8 cellular contexts compared by ENCODE assay signal in the genomic region with DNA sequence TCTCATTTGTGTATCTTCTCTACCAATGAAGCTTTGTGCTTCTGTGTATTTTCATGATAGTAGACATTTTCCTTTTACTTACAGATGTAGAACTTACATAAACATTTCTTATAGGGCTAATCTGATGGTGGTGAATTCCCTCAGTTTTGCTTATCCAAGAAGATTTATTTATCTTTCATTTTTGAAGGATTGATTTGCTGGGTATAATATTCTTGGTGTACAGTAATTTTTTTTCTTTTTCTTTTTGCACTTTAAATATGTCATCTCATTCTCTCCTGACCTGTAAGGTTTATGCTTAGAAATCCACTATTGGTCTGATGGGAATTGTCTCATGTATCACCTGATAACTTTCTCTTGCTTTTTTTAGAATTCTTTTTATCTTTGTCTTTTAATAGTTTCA.
"Had no signal": no experiment of that assay in that cellular context is flagged by ENCODE, and none has a peak within 500 bp of the region (broad histone marks: within the 10 kb centered on the region; RNA-seq: fewer than 3 reads in every experiment).

No MANE protein-coding gene starts in this region.

- DNase-seq: IMR-90, KBM-7, KG1 had no signal

- H3K27ac ChIP-seq: HL-60, KMS-11 had no signal

- H3K4me3 ChIP-seq: K562 had no signal

- FAIRE-seq: HepG2, HTR-8/SVneo, K562 had no signal
